29 cellular contexts compared by ENCODE assay signal in genomic region chr11:104637652-104638170, GRCh38.
"Had no signal": no experiment of that assay in that cellular context is flagged by ENCODE, and none has a peak within 500 bp of the region (broad histone marks: within the 10 kb centered on the region; RNA-seq: fewer than 3 reads in every experiment).

No MANE protein-coding gene starts in this region.

- H3K4me3 ChIP-seq: adrenal gland, breast epithelium, MG63, SK-N-MC had no signal

- H3K36me3 ChIP-seq: adrenal gland, breast epithelium, MG63 had no signal

- H3K9ac ChIP-seq: KMS-11 had no signal

- H3K4me2 ChIP-seq: KMS-11 had no signal

- H3K27me3 Mint-ChIP-seq: activated CD4-positive, alpha-beta memory T cell treated with anti-CD3 and anti-CD28 coated beads, Interleukin-2, amount 10 ng/mL, durations not matched to agents 7 days and 5 days; activated CD4-positive, alpha-beta T cell treated with anti-CD3 and anti-CD28 coated beads for 36 hours; activated naive CD8-positive, alpha-beta T cell treated with anti-CD3 and anti-CD28 coated beads, Interleukin-2, amount 10 ng/mL, durations not matched to agents 7 days and 5 days; T-cell had no signal

- H3K27ac Mint-ChIP-seq: activated CD4-positive, alpha-beta memory T cell treated with anti-CD3 and anti-CD28 coated beads, Interleukin-2, amount 10 ng/mL, durations not matched to agents 7 days and 5 days; activated CD4-positive, alpha-beta T cell treated with anti-CD3 and anti-CD28 coated beads for 36 hours; activated naive CD8-positive, alpha-beta T cell treated with anti-CD3 and anti-CD28 coated beads, Interleukin-2, amount 10 ng/mL, durations not matched to agents 7 days and 5 days; T-cell had no signal

- H3K36me3 Mint-ChIP-seq: T-cell had no signal

- H3K9me3 Mint-ChIP-seq: T-cell had no signal

- H3K4me1 ChIP-seq: adrenal gland, breast epithelium had no signal

- H3K27me3 ChIP-seq: adrenal gland, breast epithelium, MG63 had no signal

- H3K27ac ChIP-seq: adrenal gland, breast epithelium, KMS-11, SK-N-MC, VCaP had no signal

- H3K4me3 Mint-ChIP-seq: activated CD4-positive, alpha-beta memory T cell treated with anti-CD3 and anti-CD28 coated beads, Interleukin-2, amount 10 ng/mL, durations not matched to agents 7 days and 5 days; activated CD4-positive, alpha-beta T cell treated with anti-CD3 and anti-CD28 coated beads for 36 hours; activated naive CD8-positive, alpha-beta T cell treated with anti-CD3 and anti-CD28 coated beads, Interleukin-2, amount 10 ng/mL, durations not matched to agents 7 days and 5 days; T-cell had no signal

- H3K9me3 ChIP-seq: adrenal gland, breast epithelium, MG63 had no signal

- H3K4me1 Mint-ChIP-seq: activated CD4-positive, alpha-beta T cell treated with anti-CD3 and anti-CD28 coated beads for 36 hours; activated naive CD8-positive, alpha-beta T cell treated with anti-CD3 and anti-CD28 coated beads, Interleukin-2, amount 10 ng/mL, durations not matched to agents 7 days and 5 days had no signal

- DNase-seq: activated CD4-positive, alpha-beta memory T cell treated with anti-CD3 and anti-CD28 coated beads, Interleukin-2, amount 10 ng/mL, durations not matched to agents 7 days and 5 days; activated CD4-positive, alpha-beta T cell treated with anti-CD3 and anti-CD28 coated beads for 36 hours; activated CD4-positive, alpha-beta T cell treated with anti-CD3 and anti-CD28 coated beads, Interleukin-2, amount 50 U/mL, for 1 hour; activated naive CD4-positive, alpha-beta T cell treated with anti-CD3 and anti-CD28 coated beads, Interleukin-2, amount 50 U/mL, for 16 hours; activated naive CD8-positive, alpha-beta T cell treated with anti-CD3 and anti-CD28 coated beads, Interleukin-2, amount 10 ng/mL, durations not matched to agents 7 days and 5 days; activated T-cell treated with anti-CD3 and anti-CD28 coated beads for 4 hours; activated T-cell treated with anti-CD3 and anti-CD28 coated beads, Interleukin-2, amount 50 U/mL, for 48 hours; adrenal gland; anterior cingulate cortex; caudate nucleus; MG63; MV-4-11; NCI-H1092 treated with DMSO at 0.1 percent for 48 hours; NCI-H1417 treated with DMSO at 0.1 percent for 48 hours; NCI-H1694 treated with DMSO at 0.1 percent for 48 hours; NCI-H2029 treated with DMSO at 0.1 percent for 48 hours; NCI-H345; NCI-H510A; NCI-H526 treated with DMSO at 0.1 percent for 48 hours; NCI-H82; OCI-M1; RPMI8226; T-cell; T-helper 2 cell; T1000 had no signal
